29 cellular contexts compared by ENCODE assay signal in the genomic region with DNA sequence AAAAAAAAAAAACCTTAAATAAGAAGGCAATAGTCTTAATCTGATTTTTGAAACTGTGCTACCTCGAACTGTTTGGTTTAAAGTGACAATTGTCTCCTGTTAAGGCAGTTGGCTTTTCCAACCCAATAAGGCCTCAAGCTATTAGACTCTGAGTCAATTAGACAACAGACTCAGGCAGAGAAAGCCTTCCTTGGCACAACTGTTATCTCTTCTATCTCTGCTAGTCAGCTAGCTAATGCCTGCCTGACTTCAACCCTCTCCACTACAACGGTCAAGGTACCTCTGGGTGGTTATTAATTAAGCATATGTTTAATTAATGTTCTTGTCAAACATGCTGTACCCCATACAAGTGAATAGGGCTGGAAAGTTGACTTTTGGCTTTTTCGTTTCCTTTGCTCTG.
"Had no signal": no experiment of that assay in that cellular context is flagged by ENCODE, and none has a peak within 500 bp of the region (broad histone marks: within the 10 kb centered on the region; RNA-seq: fewer than 3 reads in every experiment).

No MANE protein-coding gene starts in this region.

- H3K27me3 ChIP-seq: pancreas, right atrium auricular region, stomach, suprapubic skin, tibial artery, upper lobe of right lung had no signal

- FAIRE-seq: endothelial cell of umbilical vein, pancreas had no signal

- H3K9me3 ChIP-seq: mucosa of descending colon, pancreas, suprapubic skin, tibial artery, upper lobe of right lung had no signal

- H3K9me3 Mint-ChIP-seq: activated CD4-positive, alpha-beta memory T cell treated with anti-CD3 and anti-CD28 coated beads, Interleukin-2, amount 10 ng/mL, durations not matched to agents 7 days and 5 days; activated naive CD8-positive, alpha-beta T cell treated with anti-CD3 and anti-CD28 coated beads, Interleukin-2, amount 10 ng/mL, durations not matched to agents 7 days and 5 days had no signal

- DNase-seq: activated CD4-positive, alpha-beta memory T cell treated with anti-CD3 and anti-CD28 coated beads, Interleukin-2, amount 10 ng/mL, durations not matched to agents 7 days and 5 days; activated CD4-positive, alpha-beta T cell treated with anti-CD3 and anti-CD28 coated beads for 1 hour; activated CD4-positive, alpha-beta T cell treated with anti-CD3 and anti-CD28 coated beads, Interleukin-2, amount 10 ng/mL, durations not matched to agents 7 days and 5 days; activated CD8-positive, alpha-beta memory T cell treated with anti-CD3 and anti-CD28 coated beads, Interleukin-2, amount 50 U/mL, for 48 hours; activated gamma-delta T cell; activated naive CD4-positive, alpha-beta T cell treated with anti-CD3 and anti-CD28 coated beads, Interleukin-2, amount 10 ng/mL, durations not matched to agents 7 days and 5 days; activated naive CD8-positive, alpha-beta T cell treated with anti-CD3 and anti-CD28 coated beads, Interleukin-2, amount 10 ng/mL, durations not matched to agents 7 days and 5 days; activated T-cell treated with anti-CD3 and anti-CD28 coated beads, Interleukin-2, amount 50 U/mL, for 24 hours; central memory CD4-positive, alpha-beta T cell; foreskin fibroblast; left ventricle myocardium inferior; mucosa of descending colon; pancreas; stimulated activated CD4-positive, alpha-beta T cell treated with anti-CD3 and anti-CD28 coated beads, Interleukin-1b, Interleukin-23, amount 100 ng/mL, for 48 hours; stimulated activated CD4-positive, alpha-beta T cell treated with anti-CD3 and anti-CD28 coated beads, Interleukin-4, amount 100 ng/mL, for 4 hours; stimulated activated CD8-positive, alpha-beta memory T cell treated with anti-CD3 and anti-CD28 coated beads, Interleukin-4, amount 100 ng/mL, for 48 hours; stomach; T-helper 9 cell; tibial artery; upper lobe of right lung had no signal

- H3K27ac ChIP-seq: left ventricle myocardium inferior, pancreas, right atrium auricular region, stomach, suprapubic skin, tibial artery, upper lobe of right lung had no signal

- H3K4me1 Mint-ChIP-seq: activated CD4-positive, alpha-beta memory T cell treated with anti-CD3 and anti-CD28 coated beads, Interleukin-2, amount 10 ng/mL, durations not matched to agents 7 days and 5 days; activated CD4-positive, alpha-beta T cell treated with anti-CD3 and anti-CD28 coated beads, Interleukin-2, amount 10 ng/mL, durations not matched to agents 7 days and 5 days; activated naive CD4-positive, alpha-beta T cell treated with anti-CD3 and anti-CD28 coated beads, Interleukin-2, amount 10 ng/mL, durations not matched to agents 7 days and 5 days; activated naive CD8-positive, alpha-beta T cell treated with anti-CD3 and anti-CD28 coated beads, Interleukin-2, amount 10 ng/mL, durations not matched to agents 7 days and 5 days; nephron; stimulated activated memory B cell treated with anti-CD40 and anti-IgM and Interleukin-4, amounts not matched to agents 10 μg/mL and 1 μg/mL and 100 μg/mL, for 72 hours had no signal

- H3K4me3 ChIP-seq: left ventricle myocardium inferior, lung, mucosa of descending colon, pancreas, right atrium auricular region, smooth muscle cell, stomach, suprapubic skin, tibial artery, upper lobe of right lung had no signal

- H3K4me3 Mint-ChIP-seq: activated CD4-positive, alpha-beta memory T cell treated with anti-CD3 and anti-CD28 coated beads, Interleukin-2, amount 10 ng/mL, durations not matched to agents 7 days and 5 days; activated CD4-positive, alpha-beta T cell treated with anti-CD3 and anti-CD28 coated beads, Interleukin-2, amount 10 ng/mL, durations not matched to agents 7 days and 5 days; activated naive CD4-positive, alpha-beta T cell treated with anti-CD3 and anti-CD28 coated beads, Interleukin-2, amount 10 ng/mL, durations not matched to agents 7 days and 5 days; activated naive CD8-positive, alpha-beta T cell treated with anti-CD3 and anti-CD28 coated beads, Interleukin-2, amount 10 ng/mL, durations not matched to agents 7 days and 5 days; activated T-cell treated with anti-CD3 and anti-CD28 coated beads, Interleukin-2, amount 50 U/mL, for 24 hours; nephron; stimulated activated memory B cell treated with anti-CD40 and anti-IgM and Interleukin-4, amounts not matched to agents 10 μg/mL and 1 μg/mL and 100 μg/mL, for 72 hours; T-helper 1 cell treated with Interleukin-12 subunit alpha and Interleukin-12 subunit beta and Interleukin-4 antibody, amounts not matched to agents 30 μg/mL and 1 μg/mL, for 36 hours; WTC11 had no signal

- H3K27me3 Mint-ChIP-seq: activated CD4-positive, alpha-beta memory T cell treated with anti-CD3 and anti-CD28 coated beads, Interleukin-2, amount 10 ng/mL, durations not matched to agents 7 days and 5 days; activated CD4-positive, alpha-beta T cell treated with anti-CD3 and anti-CD28 coated beads, Interleukin-2, amount 10 ng/mL, durations not matched to agents 7 days and 5 days; activated naive CD4-positive, alpha-beta T cell treated with anti-CD3 and anti-CD28 coated beads, Interleukin-2, amount 10 ng/mL, durations not matched to agents 7 days and 5 days; activated naive CD8-positive, alpha-beta T cell treated with anti-CD3 and anti-CD28 coated beads, Interleukin-2, amount 10 ng/mL, durations not matched to agents 7 days and 5 days; activated T-cell treated with anti-CD3 and anti-CD28 coated beads, Interleukin-2, amount 50 U/mL, for 24 hours; stimulated activated memory B cell treated with anti-CD40 and anti-IgM and Interleukin-4, amounts not matched to agents 10 μg/mL and 1 μg/mL and 100 μg/mL, for 72 hours had no signal

- H3K27ac Mint-ChIP-seq: activated CD4-positive, alpha-beta memory T cell treated with anti-CD3 and anti-CD28 coated beads, Interleukin-2, amount 10 ng/mL, durations not matched to agents 7 days and 5 days; activated CD4-positive, alpha-beta T cell treated with anti-CD3 and anti-CD28 coated beads, Interleukin-2, amount 10 ng/mL, durations not matched to agents 7 days and 5 days; activated naive CD4-positive, alpha-beta T cell treated with anti-CD3 and anti-CD28 coated beads, Interleukin-2, amount 10 ng/mL, durations not matched to agents 7 days and 5 days; activated naive CD8-positive, alpha-beta T cell treated with anti-CD3 and anti-CD28 coated beads, Interleukin-2, amount 10 ng/mL, durations not matched to agents 7 days and 5 days; activated T-cell treated with anti-CD3 and anti-CD28 coated beads, Interleukin-2, amount 50 U/mL, for 24 hours; nephron; stimulated activated memory B cell treated with anti-CD40 and anti-IgM and Interleukin-4, amounts not matched to agents 10 μg/mL and 1 μg/mL and 100 μg/mL, for 72 hours; T-helper 1 cell treated with Interleukin-12 subunit alpha and Interleukin-12 subunit beta and Interleukin-4 antibody, amounts not matched to agents 30 μg/mL and 1 μg/mL, for 36 hours; WTC11 had no signal

- H3K4me2 ChIP-seq: smooth muscle cell had no signal

- H3K4me1 ChIP-seq: left ventricle myocardium inferior, pancreas, right atrium auricular region, stomach, suprapubic skin, tibial artery, upper lobe of right lung had no signal

- H3K36me3 ChIP-seq: left ventricle myocardium inferior, pancreas, right atrium auricular region, stomach, suprapubic skin, tibial artery, upper lobe of right lung had no signal

- H3K36me3 Mint-ChIP-seq: activated naive CD4-positive, alpha-beta T cell treated with anti-CD3 and anti-CD28 coated beads, Interleukin-2, amount 10 ng/mL, durations not matched to agents 7 days and 5 days; activated naive CD8-positive, alpha-beta T cell treated with anti-CD3 and anti-CD28 coated beads, Interleukin-2, amount 10 ng/mL, durations not matched to agents 7 days and 5 days; stimulated activated memory B cell treated with anti-CD40 and anti-IgM and Interleukin-4, amounts not matched to agents 10 μg/mL and 1 μg/mL and 100 μg/mL, for 72 hours had no signal
